9 cellular contexts compared by ENCODE assay signal in genomic region chr16:1991588-1992474, GRCh38. TPM values are rescaled to one million over a fixed set of nuclear protein-coding genes. Genes with fewer than 3 reads are reported as not detected.
DNase-seq lines count a peak whose midpoint lies in the region; ATAC-seq, FAIRE-seq and TF ChIP-seq lines count a peak whose summit lies in the region.
"Had no signal": no experiment of that assay in that cellular context is flagged by ENCODE, and none has a peak within 500 bp of the region (broad histone marks: within the 10 kb centered on the region; RNA-seq: fewer than 3 reads in every experiment).

No MANE protein-coding gene starts in this region.

- peak; percentile 21 for TF ChIP-seq POLR2A in endothelial cell of umbilical vein (IDR thresholded peaks at IDR 0.05; ENCODE audit: low read depth, low read length)

- FAIRE-seq in endothelial cell of umbilical vein (lab: Jason Lieb, UNC), result peak; percentile 90

- H3K27me3 Mint-ChIP-seq in GM23338 (ENCODE audit: insufficient read depth, low read depth, poor library complexity), result peaks cover 36% of the 10 kb centered on the region

- H2AFZ ChIP-seq in GM23338 (no peak overlapping the region), endothelial cell of umbilical vein (ENCODE audit: low read depth, low read length) (peak overlapping the region; percentile 89)

- no peaks in the 10 kb centered on the region for H3K9me3 Mint-ChIP-seq in GM23338

- H3K4me1 ChIP-seq in GM23338 (ENCODE audit: insufficient read depth), result peaks cover 7% of the 10 kb centered on the region; the same call in 1 of the 2 replicates
- H3K4me1 ChIP-seq in endothelial cell of umbilical vein (ENCODE audit: control insufficient read depth, extremely low read depth, insufficient read depth, low read length), result peaks cover 7% of the 10 kb centered on the region
- H3K4me1 ChIP-seq in mesodermal cell (ENCODE audit: control insufficient read depth, insufficient read depth, low read length, poor library complexity, severe bottlenecking), result peaks cover 7% of the 10 kb centered on the region

- POLR2A ChIA-PET in endothelial cell of umbilical vein (lab: Charles Lee), result interaction anchor here (0.9 to 1.3 kb wide), 2 partner anchors 27 to 164 kb away, joined by 4 to 5 read pairs; partner anchors contain the start of genes RPS2 and TRAF7

- H3K4me1 Mint-ChIP-seq in GM23338, result peaks cover 15% of the 10 kb centered on the region

- H3K4me2 ChIP-seq in GM23338 (peak overlapping the region; percentile 97), endothelial cell of umbilical vein (ENCODE audit: insufficient read depth, low read length) (no peak overlapping the region)

- CTCF ChIA-PET in endothelial cell of umbilical vein (lab: Charles Lee), result interaction anchor here (0.7 to 3.9 kb wide), 3 partner anchors 11 to 149 kb away, joined by 3 to 23 read pairs (median 9); no protein-coding TSS in a partner anchor

- no TSS peak for BruUV-seq in endothelial cell of umbilical vein (replicated peaks; lab: Mats Ljungman, UMichigan)

- H3K79me2 ChIP-seq in GM23338 (replicated peaks; ENCODE audit: insufficient read depth) (peaks cover 4% of the 10 kb centered on the region; the same call in 1 of the 2 replicates), endothelial cell of umbilical vein (ENCODE audit: control insufficient read depth, insufficient read depth, low read length) (no peaks in the 10 kb centered on the region)

- H3K9ac ChIP-seq in endothelial cell of umbilical vein (replicated peaks; ENCODE audit: extremely low read depth, insufficient read depth, low read length), result no peak overlapping the region

- dilution Hi-C loops in endothelial cell of umbilical vein (cut with MboI; ENCODE audit: extremely low pct_ligation_motif_present, low sequenced_read_pairs), result no loop called here

- H3K4me3 ChIP-seq in GM23338, result peak overlapping the region; percentile 86
- peak overlapping the region in 1 of 3 experiments; percentile 15 for H3K4me3 ChIP-seq in endothelial cell of umbilical vein (replicated peaks in 1 of 3; ENCODE audit: insufficient read depth in 1 of 3, low read depth in 1 of 3, low read length in 3 of 3)
- H3K4me3 ChIP-seq in mesodermal cell (ENCODE audit: extremely low read depth, insufficient read depth, low read length, poor library complexity, severe bottlenecking), result peak overlapping the region; percentile 3

- peaks cover 6% of the 10 kb centered on the region for H3K36me3 Mint-ChIP-seq in GM23338 (ENCODE audit: low read depth)

- H3K27me3 ChIP-seq in GM23338 (ENCODE audit: insufficient read depth), result peaks cover 33% of the 10 kb centered on the region
- H3K27me3 ChIP-seq in endothelial cell of umbilical vein (ENCODE audit: control insufficient read depth in 2 of 2, insufficient read depth in 2 of 2, low read length in 2 of 2), result peaks cover 23 to 24% of the 10 kb centered on the region in 2 experiments

- peaks cover 23% of the 10 kb centered on the region for H3F3A ChIP-seq in GM23338 (replicated peaks; ENCODE audit: low read depth)

- peak overlapping the region; percentile 74 for H3K4me3 Mint-ChIP-seq in GM23338

- peak; percentile 87 for DNase-seq in Daoy (ENCODE audit: low read depth)
- DNase-seq in GM23338 (ENCODE audit: low spot score), result peak; percentile 96
- DNase-seq in NCI-H1048 (lab: John Stamatoyannopoulos, UW), result peak; percentile 63
- DNase-seq in activated T-cell treated with anti-CD3 and anti-CD28 coated beads for 1 hour (ENCODE audit: low read depth), result peak; percentile 99
- peak; percentile 88 for DNase-seq in endothelial cell of umbilical vein (ENCODE audit: low read depth, low spot score)
- DNase-seq in stimulated activated CD8-positive, alpha-beta memory T cell treated with anti-CD3 and anti-CD28 coated beads, Interleukin-12 subunit alpha, Interleukin-12 subunit beta, amount 100 ng/mL, for 4 hours (ENCODE audit: low read depth), result peak; percentile 97
- no peak for DNase-seq in NCI-H1436 (lab: John Stamatoyannopoulos, UW)

- H3K9me3 ChIP-seq in endothelial cell of umbilical vein (replicated peaks; ENCODE audit: control insufficient read depth, insufficient read depth, low read length), result no peaks in the 10 kb centered on the region
- H3K9me3 ChIP-seq in mesodermal cell (ENCODE audit: control insufficient read depth, low read length), result no peaks in the 10 kb centered on the region

- intact Hi-C loops in endothelial cell of umbilical vein (cut with micrococcal nuclease), result no loop called here

- no peak overlapping the region for H3K27ac Mint-ChIP-seq in GM23338

- TF ChIP-seq CTCF in GM23338 (conservative IDR thresholded peaks at IDR 0.05; ENCODE audit: low read depth in 2 of 2) (no peak), endothelial cell of umbilical vein (IDR thresholded peaks at IDR 0.05; ENCODE audit: extremely low read depth in 1 of 2, insufficient read depth in 1 of 2, low read depth in 1 of 2, low read length in 2 of 2) (no peak)

- no peaks in the 10 kb centered on the region for H3K9me1 ChIP-seq in endothelial cell of umbilical vein (replicated peaks; ENCODE audit: control insufficient read depth, extremely low read depth, insufficient read depth, low read length)

- ATAC-seq in GM23338, result peak; percentile 57

- WGBS in mesodermal cell (ENCODE audit: insufficient coverage in 2 of 2), 2 experiments, result 12 to 16% methylated on average over 47 to 64 of the region's 90 CpGs

- H4K20me1 ChIP-seq in GM23338 (replicated peaks; ENCODE audit: insufficient read depth) (no peaks in the 10 kb centered on the region; the same call in 1 of the 2 replicates), endothelial cell of umbilical vein (replicated peaks; ENCODE audit: control insufficient read depth, extremely low read depth, insufficient read depth, low read length) (no peaks in the 10 kb centered on the region)

- H3K9me2 ChIP-seq in GM23338 (ENCODE audit: insufficient read depth), result no peaks in the 10 kb centered on the region

- no peaks in the 10 kb centered on the region for H3K36me3 ChIP-seq in GM23338 (ENCODE audit: insufficient read depth)
- peaks cover 0 to 4% of the 10 kb centered on the region in 2 experiments for H3K36me3 ChIP-seq in endothelial cell of umbilical vein (ENCODE audit: control insufficient read depth in 2 of 2, extremely low read depth in 1 of 2, insufficient read depth in 2 of 2, low read length in 2 of 2)
- peaks cover 11% of the 10 kb centered on the region for H3K36me3 ChIP-seq in mesodermal cell (ENCODE audit: control insufficient read depth, insufficient read depth, low read length)

- H3K27ac ChIP-seq in GM23338 (ENCODE audit: low read depth) (no peak overlapping the region), endothelial cell of umbilical vein (ENCODE audit: insufficient read depth, low read depth, low read length) (no peak overlapping the region), mesodermal cell (ENCODE audit: low read depth, low read length, severe bottlenecking) (no peak overlapping the region)
- H3K27ac ChIP-seq: VCaP had no signal

RNA-seq across cellular contexts. Expression of gene SYNGR3, which starts 2.1 kb away (rescaled TPM):
- 0.29 TPM in 1 of 2 replicates, not detected in the other for total RNA-seq in Daoy (2014; rRNA removed; shearing (Covaris generic))
- 72.2 and 77.7 TPM in 2 replicates for total RNA-seq in GM23338 (2014; rRNA removed; shearing (Covaris generic))
- polyA plus RNA-seq in GM23338 (2016; fragmentation: Nextera tagmentation; extraction: Ambion mirVana) (44.7 and 45.4 TPM in 2 replicates), endothelial cell of umbilical vein (1.4 and 2.6 TPM in 2 replicates)
- 0.81 and 0.95 TPM in 2 replicates for total RNA-seq in endothelial cell of umbilical vein
- polyA plus RNA-seq in endothelial cell of umbilical vein (2011; cell fraction: cytosol; rRNA removed), result 0.97 and 1.4 TPM in 2 replicates
- polyA plus RNA-seq in endothelial cell of umbilical vein (2011; cell fraction: nucleus; rRNA removed), result 1.0 and 1.1 TPM in 2 replicates
- polyA plus RNA-seq in endothelial cell of umbilical vein (2012), result 0.54 and 1.7 TPM in 2 replicates
- polyA minus RNA-seq in endothelial cell of umbilical vein, result 2.0 and 2.1 TPM in 2 replicates
- polyA minus RNA-seq in endothelial cell of umbilical vein (2011; cell fraction: cytosol; rRNA and poly(A)+ RNA removed), result 6.0 TPM
- polyA minus RNA-seq in endothelial cell of umbilical vein (2011; cell fraction: nucleus; rRNA and poly(A)+ RNA removed), result 0.24 and 0.72 TPM in 2 replicates
- 2.0 TPM for polyA plus RNA-seq in mesodermal cell (2013, experiment 1 of 2)
- polyA plus RNA-seq in mesodermal cell (2013, experiment 2 of 2), result 1.9 TPM

RNA-seq across cellular contexts. Expression of gene GFER, which starts 7.8 kb away (rescaled TPM):
- total RNA-seq in Daoy (2014; rRNA removed; shearing (Covaris generic)), result 22.7 and 29.7 TPM in 2 replicates
- 40.1 and 53.2 TPM in 2 replicates for total RNA-seq in GM23338 (2014; rRNA removed; shearing (Covaris generic))
- polyA plus RNA-seq in GM23338 (2016; fragmentation: Nextera tagmentation; extraction: Ambion mirVana) (64.5 and 68.5 TPM in 2 replicates), endothelial cell of umbilical vein (13.7 and 26.0 TPM in 2 replicates)
- total RNA-seq in endothelial cell of umbilical vein, result 29.9 and 30.5 TPM in 2 replicates
- 14.7 and 15.7 TPM in 2 replicates for polyA plus RNA-seq in endothelial cell of umbilical vein (2011; cell fraction: cytosol; rRNA removed)
- 9.8 and 11.5 TPM in 2 replicates for polyA plus RNA-seq in endothelial cell of umbilical vein (2011; cell fraction: nucleus; rRNA removed)
- polyA plus RNA-seq in endothelial cell of umbilical vein (2012), result 32.8 and 33.7 TPM in 2 replicates
- 6.6 and 10.7 TPM in 2 replicates for polyA minus RNA-seq in endothelial cell of umbilical vein
- 25.2 TPM for polyA minus RNA-seq in endothelial cell of umbilical vein (2011; cell fraction: cytosol; rRNA and poly(A)+ RNA removed)
- 4.5 and 7.2 TPM in 2 replicates for polyA minus RNA-seq in endothelial cell of umbilical vein (2011; cell fraction: nucleus; rRNA and poly(A)+ RNA removed)
- 31.6 TPM for polyA plus RNA-seq in mesodermal cell (2013, experiment 1 of 2)
- 15.0 TPM for polyA plus RNA-seq in mesodermal cell (2013, experiment 2 of 2)

RNA-seq across cellular contexts. Expression of gene NOXO1, which starts 10.6 kb away (rescaled TPM):
- total RNA-seq in Daoy (2014; rRNA removed; shearing (Covaris generic)), result not detected in 2 replicates
- 1.2 and 2.0 TPM in 2 replicates for total RNA-seq in GM23338 (2014; rRNA removed; shearing (Covaris generic))
- polyA plus RNA-seq in GM23338 (2016; fragmentation: Nextera tagmentation; extraction: Ambion mirVana) (2.0 and 2.6 TPM in 2 replicates), endothelial cell of umbilical vein (0.37 and 0.40 TPM in 2 replicates)
- total RNA-seq in endothelial cell of umbilical vein, result 0.60 TPM in 1 of 2 replicates, not detected in the other
- 0.17 TPM in 1 of 2 replicates, not detected in the other for polyA plus RNA-seq in endothelial cell of umbilical vein (2011; cell fraction: cytosol; rRNA removed)
- 1.7 and 2.0 TPM in 2 replicates for polyA plus RNA-seq in endothelial cell of umbilical vein (2011; cell fraction: nucleus; rRNA removed)
- 0.41 TPM in 1 of 2 replicates, not detected in the other for polyA plus RNA-seq in endothelial cell of umbilical vein (2012)
- 0.17 TPM in 1 of 2 replicates, not detected in the other for polyA minus RNA-seq in endothelial cell of umbilical vein
- polyA minus RNA-seq in endothelial cell of umbilical vein (2011; cell fraction: cytosol; rRNA and poly(A)+ RNA removed), result not detected
- not detected in 2 replicates for polyA minus RNA-seq in endothelial cell of umbilical vein (2011; cell fraction: nucleus; rRNA and poly(A)+ RNA removed)
- polyA plus RNA-seq in mesodermal cell (2013, experiment 1 of 2), result not detected
- polyA plus RNA-seq in mesodermal cell (2013, experiment 2 of 2), result not detected

RNA-seq across cellular contexts. Expression of gene ZNF598, which starts 17.8 kb away (rescaled TPM):
- total RNA-seq in Daoy (2014; rRNA removed; shearing (Covaris generic)), result 19.8 and 21.6 TPM in 2 replicates
- total RNA-seq in GM23338 (2014; rRNA removed; shearing (Covaris generic)), result 31.7 and 48.6 TPM in 2 replicates
- polyA plus RNA-seq in GM23338 (2016; fragmentation: Nextera tagmentation; extraction: Ambion mirVana), result 8.5 and 10.2 TPM in 2 replicates
- 60.5 and 67.0 TPM in 2 replicates for total RNA-seq in endothelial cell of umbilical vein
- 43.3 TPM in 2 replicates for polyA plus RNA-seq in endothelial cell of umbilical vein
- polyA plus RNA-seq in endothelial cell of umbilical vein (2011; cell fraction: cytosol; rRNA removed), result 32.2 and 43.0 TPM in 2 replicates
- polyA plus RNA-seq in endothelial cell of umbilical vein (2011; cell fraction: nucleus; rRNA removed), result 96.3 and 100.0 TPM in 2 replicates
- polyA plus RNA-seq in endothelial cell of umbilical vein (2012), result 25.3 and 32.2 TPM in 2 replicates
- 14.8 and 20.7 TPM in 2 replicates for polyA minus RNA-seq in endothelial cell of umbilical vein
- 70.3 TPM for polyA minus RNA-seq in endothelial cell of umbilical vein (2011; cell fraction: cytosol; rRNA and poly(A)+ RNA removed)
- 13.4 and 28.0 TPM in 2 replicates for polyA minus RNA-seq in endothelial cell of umbilical vein (2011; cell fraction: nucleus; rRNA and poly(A)+ RNA removed)
- polyA plus RNA-seq in mesodermal cell (2013, experiment 1 of 2), result 27.4 TPM
- polyA plus RNA-seq in mesodermal cell (2013, experiment 2 of 2), result 23.7 TPM

RNA-seq across cellular contexts. Expression of gene TBL3, which starts 20.0 kb away (rescaled TPM):
- 49.5 and 49.6 TPM in 2 replicates for total RNA-seq in Daoy (2014; rRNA removed; shearing (Covaris generic))
- total RNA-seq in GM23338 (2014; rRNA removed; shearing (Covaris generic)), result 122 and 157 TPM in 2 replicates
- polyA plus RNA-seq in GM23338 (2016; fragmentation: Nextera tagmentation; extraction: Ambion mirVana) (67.0 and 68.8 TPM in 2 replicates), endothelial cell of umbilical vein (77.1 and 80.6 TPM in 2 replicates)
- total RNA-seq in endothelial cell of umbilical vein, result 42.2 and 42.3 TPM in 2 replicates
- 41.0 and 51.3 TPM in 2 replicates for polyA plus RNA-seq in endothelial cell of umbilical vein (2011; cell fraction: cytosol; rRNA removed)
- polyA plus RNA-seq in endothelial cell of umbilical vein (2011; cell fraction: nucleus; rRNA removed), result 86.9 and 88.7 TPM in 2 replicates
- polyA plus RNA-seq in endothelial cell of umbilical vein (2012), result 41.6 and 49.8 TPM in 2 replicates
- polyA minus RNA-seq in endothelial cell of umbilical vein, result 38.8 and 42.1 TPM in 2 replicates
- polyA minus RNA-seq in endothelial cell of umbilical vein (2011; cell fraction: cytosol; rRNA and poly(A)+ RNA removed), result 53.1 TPM
- 17.1 and 27.7 TPM in 2 replicates for polyA minus RNA-seq in endothelial cell of umbilical vein (2011; cell fraction: nucleus; rRNA and poly(A)+ RNA removed)
- 43.3 TPM for polyA plus RNA-seq in mesodermal cell (2013, experiment 1 of 2)
- 37.3 TPM for polyA plus RNA-seq in mesodermal cell (2013, experiment 2 of 2)

Comparison
In these comparisons a context has a peak if more than half of its experiments do, and no peak if none do; other contexts are left out.
1. RNA of gene SYNGR3, which starts 2.1 kb away (total RNA-seq): 72.2 to 77.7 TPM in GM23338; 0.81 to 0.95 TPM in endothelial cell of umbilical vein and 0.29 TPM in Daoy; every median in the first group is over 10 times any median in the second.